Comparison of ENCODE assay signal across 22 cellular contexts in the genomic region with DNA sequence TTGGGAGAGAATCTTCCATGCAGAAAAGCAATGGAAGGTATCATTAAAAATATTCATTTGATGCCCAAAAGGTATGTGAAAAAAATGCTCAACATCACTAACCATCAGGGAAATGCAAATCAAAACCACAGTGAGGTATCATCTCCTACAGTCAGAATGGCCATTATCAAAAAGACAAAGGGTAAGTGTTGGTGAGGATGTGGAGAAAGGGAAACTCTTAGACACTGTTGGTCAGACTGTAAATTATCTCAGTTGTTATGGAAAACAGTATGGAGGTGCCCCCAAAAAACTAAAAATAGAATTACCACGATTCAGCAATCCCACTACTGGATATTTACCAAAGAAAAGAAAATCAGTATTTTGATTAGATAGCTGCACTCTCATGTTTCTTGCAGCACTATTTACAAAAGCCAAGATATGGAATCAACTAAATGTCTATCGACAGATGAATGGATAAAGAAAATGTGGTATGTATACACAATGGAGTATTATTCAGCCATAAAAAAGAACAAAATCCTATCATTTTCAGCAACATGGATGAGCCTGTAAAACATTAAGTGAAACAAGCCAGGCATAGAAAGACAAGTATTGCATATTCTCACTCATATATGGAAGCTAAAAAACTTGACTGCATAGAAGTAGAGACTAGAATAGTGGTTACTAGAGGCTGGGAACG.
DNase-seq lines count a peak whose midpoint lies in the region; ATAC-seq, FAIRE-seq and TF ChIP-seq lines count a peak whose summit lies in the region.
"Had no signal": no experiment of that assay in that cellular context is flagged by ENCODE, and none has a peak within 500 bp of the region (broad histone marks: within the 10 kb centered on the region; RNA-seq: fewer than 3 reads in every experiment).

No MANE protein-coding gene starts in this region.

- FAIRE-seq in GM12878 (lab: Jason Lieb, UNC), result no peak
- FAIRE-seq: A549, D721Med had no signal

- H3K27ac Mint-ChIP-seq in activated CD8-positive, alpha-beta T cell treated with anti-CD3 and anti-CD28 coated beads, Interleukin-2, amount 10 ng/mL, durations not matched to agents 7 days and 5 days, result no peak overlapping the region
- H3K27ac Mint-ChIP-seq: CD4-positive, alpha-beta T cell had no signal

- BruUV-seq in GM12878 (replicated peaks; lab: Mats Ljungman, UMichigan), result no TSS peak

- RAD21 ChIA-PET in GM12878 (lab: Charles Lee; ENCODE audit: unreplicated experiment), result interaction anchor here (0.9 to 1.2 kb wide), 3 partner anchors 9 to 45 kb away, joined by 4 to 5 read pairs (median 4); no protein-coding TSS in a partner anchor

- H3K27ac ChIP-seq in HEK293 (ENCODE audit: extremely low read depth, low read depth, low read length), result no peak overlapping the region
- no peak overlapping the region for H3K27ac ChIP-seq in GM12878 (ENCODE audit: control insufficient read depth, insufficient read depth)
- H3K27ac ChIP-seq: 22Rv1, A549, C4-2B, HL-60 had no signal

- H3K4me3 Mint-ChIP-seq in activated CD8-positive, alpha-beta T cell treated with anti-CD3 and anti-CD28 coated beads, Interleukin-2, amount 10 ng/mL, durations not matched to agents 7 days and 5 days, result no peak overlapping the region
- H3K4me3 Mint-ChIP-seq: CD4-positive, alpha-beta T cell had no signal

- SMC1A ChIA-PET in GM12878 (lab: Charles Lee; ENCODE audit: uncharacterized antibody, unreplicated experiment), result interaction anchor here (0.5 to 1.2 kb wide), 4 partner anchors 34 to 1041 kb away, joined by 3 to 5 read pairs (median 3); no protein-coding TSS in a partner anchor

- H3K9me3 ChIP-seq in HEK293 (ENCODE audit: control insufficient read depth, insufficient read depth, low read depth, low read length), result no peaks in the 10 kb centered on the region
- no peaks in the 10 kb centered on the region for H3K9me3 ChIP-seq in GM12878 (replicated peaks; ENCODE audit: control insufficient read depth, insufficient read depth, low read length)
- H3K9me3 ChIP-seq: A549, Caco-2 had no signal

- intact Hi-C loops in GM12878 (cut with micrococcal nuclease; ENCODE audit: unreplicated experiment), result no loop called here

- H3K79me2 ChIP-seq in GM12878 (ENCODE audit: control insufficient read depth, insufficient read depth, low read length), result no peaks in the 10 kb centered on the region

- H3K36me3 Mint-ChIP-seq in activated CD8-positive, alpha-beta T cell treated with anti-CD3 and anti-CD28 coated beads, Interleukin-2, amount 10 ng/mL, durations not matched to agents 7 days and 5 days (ENCODE audit: low read depth), result peaks cover 3% of the 10 kb centered on the region

- peak; percentile 78 for ATAC-seq in GM12878
- ATAC-seq in HG02759 (IDR thresholded peaks at IDR 0.05; ENCODE audit: unreplicated experiment), result no peak
- no peak for ATAC-seq in activated CD8-positive, alpha-beta T cell treated with anti-CD3 and anti-CD28 coated beads, Interleukin-2, amount 10 ng/mL, durations not matched to agents 7 days and 5 days
- ATAC-seq: HCT116 had no signal

- POLR2A ChIA-PET in HEK293 (lab: Yijun Ruan, JAX), result no interaction called here
- POLR2A ChIA-PET in GM12878 (lab: Charles Lee), result interaction anchor here (0.5 to 1.2 kb wide), 4 partner anchors 12 to 584 kb away, joined by 3 to 5 read pairs (median 4); no protein-coding TSS in a partner anchor
- POLR2A ChIA-PET in activated CD8-positive, alpha-beta T cell treated with anti-CD3 and anti-CD28 coated beads, Interleukin-2, amount 10 ng/mL, durations not matched to agents 7 days and 5 days (lab: Charles Lee), result interaction anchor here (0.7 kb wide), 1 partner anchor 73 kb away, joined by 3 read pairs; no protein-coding TSS in a partner anchor

- no peaks in the 10 kb centered on the region for H3K27me3 Mint-ChIP-seq in activated CD8-positive, alpha-beta T cell treated with anti-CD3 and anti-CD28 coated beads, Interleukin-2, amount 10 ng/mL, durations not matched to agents 7 days and 5 days (ENCODE audit: low read depth)
- H3K27me3 Mint-ChIP-seq: CD4-positive, alpha-beta T cell had no signal

- no peak for TF ChIP-seq POLR2A in GM12878 (IDR thresholded peaks at IDR 0.05; ENCODE audit: low read depth, low read length)

- H3K9me3 Mint-ChIP-seq in activated CD8-positive, alpha-beta T cell treated with anti-CD3 and anti-CD28 coated beads, Interleukin-2, amount 10 ng/mL, durations not matched to agents 7 days and 5 days (ENCODE audit: insufficient read depth), result no peaks in the 10 kb centered on the region
- H3K9me3 Mint-ChIP-seq: CD4-positive, alpha-beta T cell had no signal

- in situ Hi-C loops in GM12878 (cut with MboI) (no loop called here), KBM-7 (cut with MboI; ENCODE audit: low pct_unique_long_range_greater_than_20kb, low sequenced_read_pairs) (no loop called here)

- TF ChIP-seq CTCF in HEK293 (tag by site-specific recombination; IDR thresholded peaks at IDR 0.05) (no peak), GM12878 (IDR thresholded peaks at IDR 0.05 in 2 of 3, conservative IDR thresholded peaks at IDR 0.05 in 1 of 3; ENCODE audit: control insufficient read depth in 2 of 3, extremely low read depth in 1 of 3, insufficient read depth in 1 of 3, low read depth in 3 of 3, low read length in 3 of 3) (no peak)

- no peaks in the 10 kb centered on the region; a peak in 1 of 3 replicates for H3K36me3 ChIP-seq in HEK293 (ENCODE audit: control insufficient read depth in 2 of 2, insufficient read depth in 1 of 2, low read length in 2 of 2)
- H3K36me3 ChIP-seq in GM12878 (ENCODE audit: control insufficient read depth in 2 of 2, insufficient read depth in 2 of 2, low read length in 1 of 2), result no peaks in the 10 kb centered on the region; a peak in 1 of 4 replicates

- DNase-seq in NCI-H526 (lab: John Stamatoyannopoulos, UW), result peak; percentile 12 to 39
- no peak for DNase-seq in NCI-H526 treated with DMSO at 0.1 percent for 48 hours (lab: John Stamatoyannopoulos, UW)
- DNase-seq in GM12878 (ENCODE audit: low read depth, low spot score), result no peak
- DNase-seq in activated CD8-positive, alpha-beta T cell treated with anti-CD3 and anti-CD28 coated beads, Interleukin-2, amount 10 ng/mL, durations not matched to agents 7 days and 5 days, result no peak
- DNase-seq in KBM-7, result no peak
- DNase-seq: AML-193; Caco-2; CD4-positive, alpha-beta T cell; DMS153; DMS79; GDM1; GOT3; H7; Karpas-422 had no signal

- no peak for TF ChIP-seq EP300 in GM12878 (IDR thresholded peaks at IDR 0.05; ENCODE audit: borderline replicate concordance in 1 of 2, control insufficient read depth in 1 of 2, low read depth in 2 of 2, low read length in 2 of 2)

- H3K4me2 ChIP-seq in GM12878 (ENCODE audit: control insufficient read depth, insufficient read depth), result no peak overlapping the region

- CTCF ChIA-PET in HEK293 (lab: Yijun Ruan, JAX) (no interaction called here), GM12878 (lab: Yijun Ruan, JAX) (interaction anchor here (0.8 to 1.5 kb wide), 3 partner anchors 16 to 116 kb away, joined by 3 to 5 read pairs (median 3); no protein-coding TSS in a partner anchor)
- CTCF ChIA-PET in activated CD8-positive, alpha-beta T cell treated with anti-CD3 and anti-CD28 coated beads, Interleukin-2, amount 10 ng/mL, durations not matched to agents 7 days and 5 days (lab: Charles Lee), result no interaction called here

- no peaks in the 10 kb centered on the region for H3K27me3 ChIP-seq in GM12878 (replicated peaks in 1 of 2; ENCODE audit: control insufficient read depth in 2 of 2, insufficient read depth in 2 of 2, low read length in 1 of 2)

- peaks cover 10% of the 10 kb centered on the region for H3K4me1 Mint-ChIP-seq in activated CD8-positive, alpha-beta T cell treated with anti-CD3 and anti-CD28 coated beads, Interleukin-2, amount 10 ng/mL, durations not matched to agents 7 days and 5 days (ENCODE audit: low read depth)

- TF ChIP-seq RAD21 in GM12878 (IDR thresholded peaks at IDR 0.05; ENCODE audit: insufficient read depth, low read depth, low read length), result no peak

- no peak overlapping the region for H3K9ac ChIP-seq in GM12878 (ENCODE audit: control insufficient read depth, insufficient read depth, low read length)

- H3K4me1 ChIP-seq in HEK293 (ENCODE audit: control insufficient read depth, insufficient read depth, low read length), result peaks cover 2% of the 10 kb centered on the region; the same call in 1 of the 2 replicates
- H3K4me1 ChIP-seq in GM12878 (ENCODE audit: control insufficient read depth, insufficient read depth, low read length), result peaks cover 5% of the 10 kb centered on the region
- H3K4me1 ChIP-seq: Caco-2 had no signal

- no peaks in the 10 kb centered on the region for H4K20me1 ChIP-seq in GM12878 (ENCODE audit: control insufficient read depth, insufficient read depth)

- H2AFZ ChIP-seq in GM12878 (ENCODE audit: control insufficient read depth, low read depth, low read length), result no peak overlapping the region

- H3K4me3 ChIP-seq in HEK293 (ENCODE audit: low read depth, low read length) (no peak overlapping the region), GM12878 (no peak overlapping the region)
- H3K4me3 ChIP-seq: A549 had no signal

- WGBS in GM12878 (ENCODE audit: insufficient coverage, insufficient replicate concordance, low lambda C conversion rate, missing lambda C conversion rate), result 79% methylated on average over 3 of the region's 3 CpGs

TF ChIP-seq in HEK293, 187 proteins besides CTCF, POLR2A, EP300 and RAD21 (continues in another document):
- TF ChIP-seq, protein P1, sequence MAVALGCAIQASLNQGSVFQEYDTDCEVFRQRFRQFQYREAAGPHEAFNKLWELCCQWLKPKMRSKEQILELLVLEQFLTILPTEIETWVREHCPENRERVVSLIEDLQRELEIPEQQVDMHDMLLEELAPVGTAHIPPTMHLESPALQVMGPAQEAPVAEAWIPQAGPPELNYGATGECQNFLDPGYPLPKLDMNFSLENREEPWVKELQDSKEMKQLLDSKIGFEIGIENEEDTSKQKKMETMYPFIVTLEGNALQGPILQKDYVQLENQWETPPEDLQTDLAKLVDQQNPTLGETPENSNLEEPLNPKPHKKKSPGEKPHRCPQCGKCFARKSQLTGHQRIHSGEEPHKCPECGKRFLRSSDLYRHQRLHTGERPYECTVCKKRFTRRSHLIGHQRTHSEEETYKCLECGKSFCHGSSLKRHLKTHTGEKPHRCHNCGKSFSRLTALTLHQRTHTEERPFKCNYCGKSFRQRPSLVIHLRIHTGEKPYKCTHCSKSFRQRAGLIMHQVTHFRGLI (tag by site-specific recombination; IDR thresholded peaks at IDR 0.05), result no peak

TF ChIP-seq in GM12878, 131 proteins besides CTCF, POLR2A, EP300 and RAD21 (continues in another document):
- TF ChIP-seq MEF2A (IDR thresholded peaks at IDR 0.05; ENCODE audit: insufficient read depth, low read depth, low read length) (no peak), RBBP5 (conservative IDR thresholded peaks at IDR 0.05) (no peak), LARP7 (IDR thresholded peaks at IDR 0.05) (no peak)

Comparison
In these comparisons a context has a peak if more than half of its experiments do, and no peak if none do; other contexts are left out.
1. DNase-seq: peak in NCI-H526 (2 of 2); none in NCI-H526 treated with DMSO at 0.1 percent for 48 hours (single experiment), GM12878 (single experiment), activated CD8-positive, alpha-beta T cell treated with anti-CD3 and anti-CD28 coated beads, Interleukin-2, amount 10 ng/mL, durations not matched to agents 7 days and 5 days (single experiment) and KBM-7 (single experiment).